Comparison of ENCODE assay signal across 37 cellular contexts in genomic region chr3:151817473-151817872, GRCh38. TPM values are rescaled to one million over a fixed set of nuclear protein-coding genes. Genes with fewer than 3 reads are reported as not detected.
"Had no signal": no experiment of that assay in that cellular context is flagged by ENCODE, and none has a peak within 500 bp of the region (broad histone marks: within the 10 kb centered on the region; RNA-seq: fewer than 3 reads in every experiment).

No MANE protein-coding gene starts in this region.

- H3K4me3 Mint-ChIP-seq: activated B cell treated with CpG ODN at 0.5 μM for 24 hours; activated CD8-positive, alpha-beta T cell treated with anti-CD3 and anti-CD28 coated beads for 36 hours; activated naive CD8-positive, alpha-beta T cell; activated T-cell treated with anti-CD3 and anti-CD28 coated beads, Interleukin-2, amount 50 U/mL, for 4 hours; activated T-helper 17 cell treated with anti-CD3 and anti-CD28 coated beads, Interleukin-2, amount 50 U/mL, for 72 hours; central memory CD8-positive, alpha-beta T cell; dendritic cell treated with granulocyte-macrophage colony-stimulating factor and Interleukin-4, amounts not matched to agents 40 ng/mL and 50 ng/mL, for 4 days; endodermal cell; T-helper 17 cell; T-helper 2 cell treated with Interferon-gamma antibody and Interleukin-4, amounts not matched to agents 5 μg/mL and 100 μg/mL, for 36 hours had no signal

- FAIRE-seq: astrocyte, bronchial epithelial cell had no signal

- H3K27ac Mint-ChIP-seq: activated B cell treated with CpG ODN at 0.5 μM for 24 hours; activated CD8-positive, alpha-beta T cell treated with anti-CD3 and anti-CD28 coated beads for 36 hours; activated naive CD8-positive, alpha-beta T cell; activated T-helper 17 cell treated with anti-CD3 and anti-CD28 coated beads, Interleukin-2, amount 50 U/mL, for 72 hours; dendritic cell treated with granulocyte-macrophage colony-stimulating factor and Interleukin-4, amounts not matched to agents 40 ng/mL and 50 ng/mL, for 4 days; endodermal cell; T-helper 17 cell; T-helper 2 cell treated with Interferon-gamma antibody and Interleukin-4, amounts not matched to agents 5 μg/mL and 100 μg/mL, for 36 hours had no signal

- H3K9me3 Mint-ChIP-seq: activated B cell treated with CpG ODN at 0.5 μM for 24 hours; activated CD8-positive, alpha-beta T cell treated with anti-CD3 and anti-CD28 coated beads for 36 hours; activated T-cell treated with anti-CD3 and anti-CD28 coated beads, Interleukin-2, amount 50 U/mL, for 4 hours; activated T-helper 17 cell treated with anti-CD3 and anti-CD28 coated beads, Interleukin-2, amount 50 U/mL, for 72 hours; central memory CD8-positive, alpha-beta T cell; dendritic cell treated with granulocyte-macrophage colony-stimulating factor and Interleukin-4, amounts not matched to agents 40 ng/mL and 50 ng/mL, for 4 days; endodermal cell; T-helper 2 cell treated with Interferon-gamma antibody and Interleukin-4, amounts not matched to agents 5 μg/mL and 100 μg/mL, for 36 hours had no signal

- H3K27ac ChIP-seq: brain microvascular endothelial cell, coronary artery, dorsolateral prefrontal cortex, esophagus muscularis mucosa, heart left ventricle, WERI-Rb-1 had no signal

- H3K4me1 ChIP-seq: heart left ventricle had no signal

- H3K36me3 Mint-ChIP-seq: activated naive CD8-positive, alpha-beta T cell had no signal

- H3K36me3 ChIP-seq: esophagus muscularis mucosa, heart left ventricle, WERI-Rb-1 had no signal

- H3K9me3 ChIP-seq: esophagus muscularis mucosa, heart left ventricle had no signal

- H3K27me3 Mint-ChIP-seq: dendritic cell treated with granulocyte-macrophage colony-stimulating factor and Interleukin-4, amounts not matched to agents 40 ng/mL and 50 ng/mL, for 4 days had no signal

- H3K4me3 ChIP-seq: coronary artery, dorsolateral prefrontal cortex, esophagus muscularis mucosa, heart left ventricle had no signal

- DNase-seq: activated B cell treated with CpG ODN at 0.5 μM for 24 hours; activated CD4-positive, alpha-beta T cell treated with anti-CD3 and anti-CD28 coated beads for 48 hours; activated CD4-positive, alpha-beta T cell treated with anti-CD3 and anti-CD28 coated beads, Interleukin-2, amount 50 U/mL, for 1 hour; activated CD4-positive, alpha-beta T cell treated with anti-CD3 and anti-CD28 coated beads, Interleukin-2, amount 50 U/mL, for 48 hours; activated CD8-positive, alpha-beta memory T cell treated with anti-CD3 and anti-CD28 coated beads for 24 hours; activated CD8-positive, alpha-beta T cell treated with anti-CD3 and anti-CD28 coated beads for 36 hours; activated effector memory CD4-positive, alpha-beta T cell treated with Interleukin-2 at 50 U/mL for 16 hours; activated gamma-delta T cell treated with Interleukin-2 at 50 U/mL for 16 hours; activated naive CD4-positive, alpha-beta T cell treated with anti-CD3 and anti-CD28 coated beads, Interleukin-2, amount 50 U/mL, for 16 hours; activated naive CD4-positive, alpha-beta T cell treated with Interleukin-2 at 50 U/mL for 16 hours; activated T-cell treated with anti-CD3 and anti-CD28 coated beads, Interleukin-2, amount 50 U/mL, for 4 hours; amniotic stem cell; brain microvascular endothelial cell; dorsolateral prefrontal cortex; effector memory CD4-positive, alpha-beta T cell; endodermal cell; foreskin melanocyte; glutamatergic neuron; heart left ventricle; T-helper 1 cell; T-helper 17 cell; T1000; WERI-Rb-1 had no signal

- H3K27me3 ChIP-seq: brain microvascular endothelial cell, esophagus muscularis mucosa, heart left ventricle had no signal

- H3K4me1 Mint-ChIP-seq: activated B cell treated with CpG ODN at 0.5 μM for 24 hours; activated T-helper 17 cell treated with anti-CD3 and anti-CD28 coated beads, Interleukin-2, amount 50 U/mL, for 72 hours; central memory CD8-positive, alpha-beta T cell; T-helper 17 cell had no signal

- ATAC-seq: activated CD4-positive, CD25-positive, alpha-beta regulatory T cell treated with anti-CD3 and anti-CD28 coated beads, Interleukin-2, amount 50 U/mL, for 24 hours; activated CD8-positive, alpha-beta T cell treated with anti-CD3 and anti-CD28 coated beads for 36 hours; activated T-cell treated with anti-CD3 and anti-CD28 coated beads, Interleukin-2, amount 50 U/mL, for 4 hours; activated T-helper 17 cell treated with anti-CD3 and anti-CD28 coated beads, Interleukin-2, amount 50 U/mL, for 72 hours; heart left ventricle; T-helper 17 cell had no signal

RNA-seq across cellular contexts. Expression of gene AADAC, which starts 3.6 kb away (rescaled TPM):
- total RNA-seq: activated B cell treated with CpG ODN at 0.5 μM for 24 hours; activated CD8-positive, alpha-beta T cell treated with anti-CD3 and anti-CD28 coated beads for 36 hours; activated T-helper 17 cell treated with anti-CD3 and anti-CD28 coated beads, Interleukin-2, amount 50 U/mL, for 72 hours; astrocyte; bronchial epithelial cell; cardiac septum; cerebellum; dorsolateral prefrontal cortex; endodermal cell; esophagus muscularis mucosa; fibroblast of villous mesenchyme; T-helper 17 cell had no signal
- polyA plus RNA-seq: fibroblast of lung, heart left ventricle had no signal

RNA-seq across cellular contexts. Expression of gene SUCNR1, which starts 56.0 kb away (rescaled TPM):
- total RNA-seq: activated B cell treated with CpG ODN at 0.5 μM for 24 hours; activated CD8-positive, alpha-beta T cell treated with anti-CD3 and anti-CD28 coated beads for 36 hours; activated T-cell treated with anti-CD3 and anti-CD28 coated beads, Interleukin-2, amount 50 U/mL, for 4 hours; activated T-helper 17 cell treated with anti-CD3 and anti-CD28 coated beads, Interleukin-2, amount 50 U/mL, for 72 hours; astrocyte; bronchial epithelial cell; endodermal cell had no signal
